Comparison of ENCODE assay signal across 29 cellular contexts in the genomic region with DNA sequence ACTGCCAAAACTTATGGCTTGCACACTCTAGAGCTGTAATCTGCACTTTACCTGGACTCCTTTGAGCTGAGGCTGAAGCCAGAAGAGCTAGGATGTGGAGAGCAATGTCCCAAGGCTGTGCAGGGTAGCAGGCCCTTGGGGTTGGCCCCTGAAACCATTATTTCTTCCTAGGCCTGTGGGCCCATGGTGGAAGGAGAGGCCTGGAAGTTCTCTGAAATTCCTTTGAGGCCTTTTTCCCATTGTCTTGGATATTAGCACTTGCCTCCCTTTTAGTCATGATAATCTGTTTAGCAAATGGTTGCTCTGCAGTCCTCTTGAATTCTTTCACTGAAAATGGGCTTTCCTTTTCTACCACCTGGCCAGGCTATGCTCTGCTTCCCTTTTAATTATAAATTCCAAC.
"Had no signal": no experiment of that assay in that cellular context is flagged by ENCODE, and none has a peak within 500 bp of the region (broad histone marks: within the 10 kb centered on the region; RNA-seq: fewer than 3 reads in every experiment).

No MANE protein-coding gene starts in this region.

- H3K4me1 ChIP-seq: esophagus squamous epithelium, heart right ventricle, left lung, prostate gland, right atrium auricular region, thyroid gland, vagina had no signal

- H3K27ac Mint-ChIP-seq: naive thymus-derived CD4-positive, alpha-beta T cell; nephron progenitor cell had no signal

- H3K9me3 ChIP-seq: prostate gland, thyroid gland, vagina had no signal

- H3K27me3 ChIP-seq: esophagus squamous epithelium, heart right ventricle, left lung, right atrium auricular region, thyroid gland, vagina had no signal

- ATAC-seq: heart right ventricle; left cardiac atrium; left lung; naive thymus-derived CD4-positive, alpha-beta T cell; sciatic nerve; stimulated activated naive CD8-positive, alpha-beta T cell treated with anti-CD3 and anti-CD28 coated beads, Interleukin-15, amount 100 ng/mL, for 72 hours had no signal

- H3K36me3 ChIP-seq: esophagus squamous epithelium, heart right ventricle, left lung, prostate gland, right atrium auricular region, thyroid gland, vagina had no signal

- H3K27ac ChIP-seq: coronary artery, esophagus squamous epithelium, heart right ventricle, left lung, prostate gland, right atrium auricular region, thyroid gland, vagina had no signal

- H3K4me2 ChIP-seq: smooth muscle cell had no signal

- H3K27me3 Mint-ChIP-seq: naive thymus-derived CD4-positive, alpha-beta T cell; stimulated activated naive CD8-positive, alpha-beta T cell treated with anti-CD3 and anti-CD28 coated beads, Interleukin-15, amount 100 ng/mL, for 72 hours had no signal

- H3K4me3 Mint-ChIP-seq: naive thymus-derived CD4-positive, alpha-beta T cell; nephron progenitor cell; stimulated activated naive CD8-positive, alpha-beta T cell treated with anti-CD3 and anti-CD28 coated beads, Interleukin-15, amount 100 ng/mL, for 72 hours had no signal

- H3K4me3 ChIP-seq: coronary artery, esophagus squamous epithelium, heart right ventricle, left lung, prostate gland, right atrium auricular region, smooth muscle cell, thyroid gland, vagina had no signal

- H3K4me1 Mint-ChIP-seq: naive thymus-derived CD4-positive, alpha-beta T cell; nephron progenitor cell; stimulated activated naive CD8-positive, alpha-beta T cell treated with anti-CD3 and anti-CD28 coated beads, Interleukin-15, amount 100 ng/mL, for 72 hours had no signal

- DNase-seq: dermis blood vessel endothelial cell; effector memory CD4-positive, alpha-beta T cell; erythroblast; esophagus squamous epithelium; foreskin melanocyte; glutamatergic neuron; heart right ventricle; hippocampal formation; left cardiac atrium; left lung; mesenchymal stem cell; midbrain; naive thymus-derived CD4-positive, alpha-beta T cell; nephron progenitor cell; nucleus accumbens; stimulated activated CD4-positive, alpha-beta T cell treated with anti-CD3 and anti-CD28 coated beads, Interleukin-12 subunit alpha, Interleukin-12 subunit beta, amount 100 ng/mL, for 4 hours; stimulated activated CD4-positive, alpha-beta T cell treated with anti-CD3 and anti-CD28 coated beads, Interleukin-1b, Interleukin-23, amount 100 ng/mL, for 48 hours; stimulated activated CD4-positive, alpha-beta T cell treated with anti-CD3 and anti-CD28 coated beads, Interleukin-4, amount 100 ng/mL, for 1 hour; stimulated activated CD8-positive, alpha-beta memory T cell treated with anti-CD3 and anti-CD28 coated beads, Interleukin-4, amount 100 ng/mL, for 48 hours; stimulated activated naive CD4-positive, alpha-beta T cell; stimulated activated naive CD8-positive, alpha-beta T cell treated with anti-CD3 and anti-CD28 coated beads, Interleukin-15, amount 100 ng/mL, for 72 hours; thyroid gland; trophoblast cell had no signal
